Comparison of ENCODE assay signal across 34 cellular contexts in genomic region chr5:118679123-118679940, GRCh38.
DNase-seq lines count a peak whose midpoint lies in the region; ATAC-seq and TF ChIP-seq lines count a peak whose summit lies in the region.
"Had no signal": no experiment of that assay in that cellular context is flagged by ENCODE, and none has a peak within 500 bp of the region (broad histone marks: within the 10 kb centered on the region; RNA-seq: fewer than 3 reads in every experiment).

No MANE protein-coding gene starts in this region.

- H3K27me3 Mint-ChIP-seq in brain: peaks cover 10% of the 10 kb centered on the region
- H3K27me3 Mint-ChIP-seq: activated naive CD4-positive, alpha-beta T cell treated with anti-CD3 and anti-CD28 coated beads, Interleukin-2, amount 10 ng/mL, durations not matched to agents 7 days and 5 days; activated T-helper 17 cell treated with anti-CD3 and anti-CD28 coated beads, Interleukin-2, amount 50 U/mL, for 72 hours; B cell had no signal

- H3K9me3 ChIP-seq in MM.1S (replicated peaks; ENCODE audit: insufficient read depth, low read length) (no peaks in the 10 kb centered on the region), parathyroid adenoma (ENCODE audit: control insufficient read depth, low read length) (no peaks in the 10 kb centered on the region), heart right ventricle (peaks cover 0 to 14% (median 4%) of the 10 kb centered on the region in 11 donors)
- H3K9me3 ChIP-seq: mucosa of descending colon, pancreas, SJSA1, testis had no signal

- H3K27ac ChIP-seq in MM.1S (ENCODE audit: low read length): peak overlapping the region; percentile 28; the same call in 1 of the 2 replicates
- no peak overlapping the region for H3K27ac ChIP-seq in parathyroid adenoma
- H3K27ac ChIP-seq in coronary artery: no peak overlapping the region
- H3K27ac ChIP-seq in heart right ventricle: no peak overlapping the region
- H3K27ac ChIP-seq: gastroesophageal sphincter, pancreas, RWPE1, SJSA1, spleen, testis, VCaP had no signal

- H3K9me2 ChIP-seq in MM.1S (replicated peaks; ENCODE audit: insufficient read depth, low read length): no peaks in the 10 kb centered on the region

- DNase-seq in MM.1S: peak; percentile 23
- DNase-seq in coronary artery (ENCODE audit: low spot score): no peak
- DNase-seq in heart right ventricle: no peak
- DNase-seq: activated CD4-positive, alpha-beta T cell treated with anti-CD3 and anti-CD28 coated beads for 4 hours; activated CD8-positive, alpha-beta T cell treated with anti-CD3 and anti-CD28 coated beads, Interleukin-2, amount 10 ng/mL, durations not matched to agents 7 days and 5 days; activated naive CD4-positive, alpha-beta T cell treated with anti-CD3 and anti-CD28 coated beads, Interleukin-2, amount 10 ng/mL, durations not matched to agents 7 days and 5 days; CD4-positive, alpha-beta memory T cell; effector CD8-positive, alpha-beta T cell; hippocampal formation; Karpas-422; left cardiac atrium; mucosa of descending colon; MV-4-11; natural killer cell; NCI-H146; NCI-H2107; pancreas; right cardiac atrium; spleen; stimulated activated CD8-positive, alpha-beta memory T cell treated with anti-CD3 and anti-CD28 coated beads, Interleukin-4, amount 100 ng/mL, for 48 hours; T1000; testis had no signal

- H3K36me3 Mint-ChIP-seq in brain: no peaks in the 10 kb centered on the region
- H3K36me3 Mint-ChIP-seq: activated naive CD4-positive, alpha-beta T cell treated with anti-CD3 and anti-CD28 coated beads, Interleukin-2, amount 10 ng/mL, durations not matched to agents 7 days and 5 days; CD4-positive, alpha-beta memory T cell had no signal

- H3K4me3 Mint-ChIP-seq in brain: peak overlapping the region; percentile 20 to 76 (median 36)
- H3K4me3 Mint-ChIP-seq: activated CD8-positive, alpha-beta T cell treated with anti-CD3 and anti-CD28 coated beads, Interleukin-2, amount 10 ng/mL, durations not matched to agents 7 days and 5 days; activated naive CD4-positive, alpha-beta T cell treated with anti-CD3 and anti-CD28 coated beads, Interleukin-2, amount 10 ng/mL, durations not matched to agents 7 days and 5 days; activated T-helper 17 cell treated with anti-CD3 and anti-CD28 coated beads, Interleukin-2, amount 50 U/mL, for 72 hours; B cell; CD4-positive, alpha-beta memory T cell; natural killer cell; stimulated activated naive CD8-positive, alpha-beta T cell treated with anti-CD3 and anti-CD28 coated beads, Interleukin-15, Interleukin-2, amounts not matched to agents 100 ng/mL and 50 ng/mL, for 24 hours had no signal

- H3K27me3 ChIP-seq in MM.1S (replicated peaks; ENCODE audit: insufficient read depth, low read length) (no peaks in the 10 kb centered on the region), parathyroid adenoma (ENCODE audit: control insufficient read depth, insufficient read depth, low read length) (no peaks in the 10 kb centered on the region), heart right ventricle (no peaks in the 10 kb centered on the region)
- H3K27me3 ChIP-seq: gastroesophageal sphincter, pancreas, SJSA1, spleen, testis had no signal

- H3F3A ChIP-seq in MM.1S (ENCODE audit: insufficient read depth, low read length): no peaks in the 10 kb centered on the region; the same call in 1 of the 2 replicates

- H3K9ac ChIP-seq in MM.1S (ENCODE audit: low read length) (peak overlapping the region; percentile 28; the same call in 1 of the 2 replicates), parathyroid adenoma (no peak overlapping the region)

- H3K4me2 ChIP-seq in MM.1S (ENCODE audit: low read depth, low read length): peak overlapping the region; percentile 53
- peak overlapping the region; percentile 44 for H3K4me2 ChIP-seq in parathyroid adenoma (ENCODE audit: low read length)

- ATAC-seq in GM18870 (IDR thresholded peaks at IDR 0.05; ENCODE audit: unreplicated experiment): peak; percentile 50
- ATAC-seq in GM21825 (IDR thresholded peaks at IDR 0.05; ENCODE audit: unreplicated experiment): no peak
- no peak for ATAC-seq in heart right ventricle
- ATAC-seq: activated CD8-positive, alpha-beta T cell treated with anti-CD3 and anti-CD28 coated beads, Interleukin-2, amount 10 ng/mL, durations not matched to agents 7 days and 5 days; activated T-helper 17 cell treated with anti-CD3 and anti-CD28 coated beads, Interleukin-2, amount 50 U/mL, for 72 hours; gastroesophageal sphincter; left cardiac atrium; mucosa of descending colon; natural killer cell; pancreas; right cardiac atrium had no signal

- H3K4me1 ChIP-seq in MM.1S (ENCODE audit: low read length) (no peaks in the 10 kb centered on the region), parathyroid adenoma (peaks cover 4% of the 10 kb centered on the region), heart right ventricle (no peaks in the 10 kb centered on the region)
- H3K4me1 ChIP-seq: pancreas, SJSA1, spleen, testis had no signal

- peaks cover 4 to 14% (median 9%) of the 10 kb centered on the region in 5 experiments for H3K9me3 Mint-ChIP-seq in brain
- H3K9me3 Mint-ChIP-seq: stimulated activated naive CD8-positive, alpha-beta T cell treated with anti-CD3 and anti-CD28 coated beads, Interleukin-15, Interleukin-2, amounts not matched to agents 100 ng/mL and 50 ng/mL, for 24 hours had no signal

- H3K27ac Mint-ChIP-seq in brain: peak overlapping the region in 3 of 5 experiments; percentile 28 to 69 (median 55)
- H3K27ac Mint-ChIP-seq: activated CD8-positive, alpha-beta T cell treated with anti-CD3 and anti-CD28 coated beads, Interleukin-2, amount 10 ng/mL, durations not matched to agents 7 days and 5 days; activated naive CD4-positive, alpha-beta T cell treated with anti-CD3 and anti-CD28 coated beads, Interleukin-2, amount 10 ng/mL, durations not matched to agents 7 days and 5 days; activated T-helper 17 cell treated with anti-CD3 and anti-CD28 coated beads, Interleukin-2, amount 50 U/mL, for 72 hours; B cell; CD4-positive, alpha-beta memory T cell; natural killer cell; stimulated activated naive CD8-positive, alpha-beta T cell treated with anti-CD3 and anti-CD28 coated beads, Interleukin-15, Interleukin-2, amounts not matched to agents 100 ng/mL and 50 ng/mL, for 24 hours had no signal

- no peaks in the 10 kb centered on the region for H3K79me2 ChIP-seq in MM.1S (ENCODE audit: low read length)
- H3K79me2 ChIP-seq in parathyroid adenoma: no peaks in the 10 kb centered on the region

- WGBS in heart right ventricle, 2 donors: 57 to 65% methylated on average over 6 of the region's 6 CpGs

- H4K20me1 ChIP-seq in MM.1S (ENCODE audit: insufficient read depth, low read length): no peaks in the 10 kb centered on the region

- H3K36me3 ChIP-seq in MM.1S (replicated peaks; ENCODE audit: insufficient read depth, low read length): no peaks in the 10 kb centered on the region
- no peaks in the 10 kb centered on the region for H3K36me3 ChIP-seq in parathyroid adenoma (ENCODE audit: control insufficient read depth, insufficient read depth, low read length)
- no peaks in the 10 kb centered on the region for H3K36me3 ChIP-seq in heart right ventricle
- H3K36me3 ChIP-seq: gastroesophageal sphincter, pancreas, SJSA1, spleen had no signal

- intact Hi-C loops in heart right ventricle (cut with DNase I): no loop called here

- H3K4me3 ChIP-seq in MM.1S (ENCODE audit: low read length): peak overlapping the region; percentile 21; the same call in 1 of the 2 replicates
- no peak overlapping the region for H3K4me3 ChIP-seq in parathyroid adenoma (ENCODE audit: low read depth, low read length)
- no peak overlapping the region for H3K4me3 ChIP-seq in coronary artery
- H3K4me3 ChIP-seq in heart right ventricle: no peak overlapping the region
- H3K4me3 ChIP-seq: gastroesophageal sphincter, lung, mucosa of descending colon, pancreas, SJSA1, spleen, testis had no signal

- no peak for TF ChIP-seq CTCF in MM.1S (IDR thresholded peaks at IDR 0.05; ENCODE audit: low read length)
- no peak for TF ChIP-seq CTCF in brain (conservative IDR thresholded peaks at IDR 0.05)
- no peak for TF ChIP-seq CTCF in parathyroid adenoma (IDR thresholded peaks at IDR 0.05)
- TF ChIP-seq CTCF in coronary artery (IDR thresholded peaks at IDR 0.05): no peak
- no peak for TF ChIP-seq CTCF in heart right ventricle (IDR thresholded peaks at IDR 0.05)

- peak overlapping the region; percentile 71 for H2AFZ ChIP-seq in MM.1S (ENCODE audit: low read length)
- no peak overlapping the region for H2AFZ ChIP-seq in parathyroid adenoma

- H3K4me1 Mint-ChIP-seq in brain: peaks cover 21% of the 10 kb centered on the region
- H3K4me1 Mint-ChIP-seq: activated naive CD4-positive, alpha-beta T cell treated with anti-CD3 and anti-CD28 coated beads, Interleukin-2, amount 10 ng/mL, durations not matched to agents 7 days and 5 days; activated T-helper 17 cell treated with anti-CD3 and anti-CD28 coated beads, Interleukin-2, amount 50 U/mL, for 72 hours; B cell; CD4-positive, alpha-beta memory T cell; natural killer cell had no signal
